In genomic region chr3:52198643-52199608, GRCh38 we compare ENCODE assay signal across 7 cellular contexts. TPM values are rescaled to one million over a fixed set of nuclear protein-coding genes. Genes with fewer than 3 reads are reported as not detected.
DNase-seq lines count a peak whose midpoint lies in the region; ATAC-seq, FAIRE-seq and TF ChIP-seq lines count a peak whose summit lies in the region.
"Had no signal": no experiment of that assay in that cellular context is flagged by ENCODE, and none has a peak within 500 bp of the region (broad histone marks: within the 10 kb centered on the region; RNA-seq: fewer than 3 reads in every experiment).

No MANE protein-coding gene starts in this region.

- H3K79me2 ChIP-seq in OCI-LY1 (ENCODE audit: insufficient read depth, low read length), result no peaks in the 10 kb centered on the region
- peaks cover 15% of the 10 kb centered on the region for H3K79me2 ChIP-seq in endothelial cell of umbilical vein (ENCODE audit: control insufficient read depth, insufficient read depth, low read length)

- no peaks in the 10 kb centered on the region for H3K27me3 ChIP-seq in OCI-LY1 (ENCODE audit: insufficient read depth, low read length)
- no peaks in the 10 kb centered on the region for H3K27me3 ChIP-seq in endothelial cell of umbilical vein (ENCODE audit: control insufficient read depth in 2 of 2, insufficient read depth in 2 of 2, low read length in 2 of 2)
- H3K27me3 ChIP-seq in small intestine (ENCODE audit: control insufficient read depth in 2 of 2, insufficient read depth in 2 of 2, low read length in 2 of 2), result no peaks in the 10 kb centered on the region

- ATAC-seq in GM21526 (IDR thresholded peaks at IDR 0.05; ENCODE audit: low FRiP score, unreplicated experiment) (no peak), GM19467 (IDR thresholded peaks at IDR 0.05; ENCODE audit: unreplicated experiment) (no peak), GM21723 (IDR thresholded peaks at IDR 0.05; ENCODE audit: unreplicated experiment) (no peak)

- no peak for TF ChIP-seq POLR2A in endothelial cell of umbilical vein (IDR thresholded peaks at IDR 0.05; ENCODE audit: low read depth, low read length)

- H3K4me2 ChIP-seq in OCI-LY1 (ENCODE audit: low read length) (peak overlapping the region; percentile 84), endothelial cell of umbilical vein (ENCODE audit: insufficient read depth, low read length) (peak overlapping the region; percentile 71)

- dilution Hi-C loops in endothelial cell of umbilical vein (cut with MboI; ENCODE audit: extremely low pct_ligation_motif_present, low sequenced_read_pairs), result no loop called here

- no peaks in the 10 kb centered on the region for H3F3A ChIP-seq in OCI-LY1 (ENCODE audit: insufficient read depth, low read length)

- WGBS in small intestine, 3 donors, result 45 to 47% (median 46%) methylated on average over 14 of the region's 14 CpGs

- H3K4me3 ChIP-seq in OCI-LY1 (ENCODE audit: low read depth, low read length, poor library complexity, severe bottlenecking) (peak overlapping the region; percentile 84), endothelial cell of umbilical vein (replicated peaks in 1 of 3; ENCODE audit: insufficient read depth in 1 of 3, low read depth in 1 of 3, low read length in 3 of 3) (peak overlapping the region; percentile 89 to 93 (median 91)), small intestine (ENCODE audit: low read depth in 1 of 2, low read length in 2 of 2) (peak overlapping the region; percentile 58 to 86)

- POLR2A ChIA-PET in endothelial cell of umbilical vein (lab: Charles Lee), result no interaction called here

- intact Hi-C loops in endothelial cell of umbilical vein (cut with micrococcal nuclease), result loop anchor here (1.0 to 5.0 kb wide), 3 partner anchors 18 to 197 kb away; partner anchors contain the start of gene POC1A

- H3K9me3 ChIP-seq in OCI-LY1 (ENCODE audit: low read length) (no peaks in the 10 kb centered on the region), endothelial cell of umbilical vein (replicated peaks; ENCODE audit: control insufficient read depth, insufficient read depth, low read length) (no peaks in the 10 kb centered on the region), small intestine (ENCODE audit: control insufficient read depth, low read depth) (no peaks in the 10 kb centered on the region)

- DNase-seq in endothelial cell of umbilical vein (ENCODE audit: low read depth, low spot score), result peak; percentile 30
- DNase-seq in small intestine, result peak; percentile 5

- CTCF ChIA-PET in endothelial cell of umbilical vein (lab: Charles Lee), result interaction anchor here (1.0 to 1.6 kb wide), 2 partner anchors 19 to 21 kb away, joined by 4 read pairs; no protein-coding TSS in a partner anchor

- H3K9ac ChIP-seq in OCI-LY1 (ENCODE audit: low read length), result peak overlapping the region; percentile 86
- H3K9ac ChIP-seq in endothelial cell of umbilical vein (replicated peaks; ENCODE audit: extremely low read depth, insufficient read depth, low read length), result peak overlapping the region; percentile 73

- TF ChIP-seq CTCF in OCI-LY1 (IDR thresholded peaks at IDR 0.05; ENCODE audit: low read length) (no peak), endothelial cell of umbilical vein (IDR thresholded peaks at IDR 0.05; ENCODE audit: extremely low read depth in 1 of 2, insufficient read depth in 1 of 2, low read depth in 1 of 2, low read length in 2 of 2) (no peak)

- H3K9me1 ChIP-seq in endothelial cell of umbilical vein (replicated peaks; ENCODE audit: control insufficient read depth, extremely low read depth, insufficient read depth, low read length), result no peaks in the 10 kb centered on the region

- no TSS peak for BruUV-seq in endothelial cell of umbilical vein (replicated peaks; lab: Mats Ljungman, UMichigan)

- peaks cover 22% of the 10 kb centered on the region for H3K4me1 ChIP-seq in OCI-LY1 (ENCODE audit: insufficient read depth, low read length, severe bottlenecking)
- H3K4me1 ChIP-seq in endothelial cell of umbilical vein (ENCODE audit: control insufficient read depth, extremely low read depth, insufficient read depth, low read length), result peaks cover 17% of the 10 kb centered on the region
- peaks cover 6 to 12% of the 10 kb centered on the region in 2 donors for H3K4me1 ChIP-seq in small intestine (ENCODE audit: control insufficient read depth in 2 of 2, insufficient read depth in 1 of 2, low read depth in 1 of 2, low read length in 1 of 2)

- H2AFZ ChIP-seq in OCI-LY1 (ENCODE audit: low read length) (no peak overlapping the region), endothelial cell of umbilical vein (ENCODE audit: low read depth, low read length) (peak overlapping the region; percentile 79)

- H3K9me2 ChIP-seq in OCI-LY1 (ENCODE audit: low read depth, low read length), result no peaks in the 10 kb centered on the region

- FAIRE-seq in endothelial cell of umbilical vein (lab: Jason Lieb, UNC) (peak; percentile 78), small intestine (lab: Jason Lieb, UNC) (no peak)

- H3K27ac ChIP-seq in OCI-LY1 (ENCODE audit: low read depth, low read length, poor library complexity, severe bottlenecking), result no peak overlapping the region
- peak overlapping the region; percentile 62 for H3K27ac ChIP-seq in endothelial cell of umbilical vein (ENCODE audit: insufficient read depth, low read depth, low read length)
- H3K27ac ChIP-seq in small intestine (ENCODE audit: low read depth in 1 of 2, low read length in 1 of 2), result peak overlapping the region; percentile 61 to 80

- H4K20me1 ChIP-seq in OCI-LY1 (ENCODE audit: insufficient read depth, low read length) (no peaks in the 10 kb centered on the region), endothelial cell of umbilical vein (replicated peaks; ENCODE audit: control insufficient read depth, extremely low read depth, insufficient read depth, low read length) (no peaks in the 10 kb centered on the region)

- peaks cover 40% of the 10 kb centered on the region for H3K36me3 ChIP-seq in OCI-LY1 (ENCODE audit: insufficient read depth, low read length)
- peaks cover 13 to 16% of the 10 kb centered on the region in 2 experiments for H3K36me3 ChIP-seq in endothelial cell of umbilical vein (ENCODE audit: control insufficient read depth in 2 of 2, extremely low read depth in 1 of 2, insufficient read depth in 2 of 2, low read length in 2 of 2)
- peaks cover 11 to 15% of the 10 kb centered on the region in 2 donors for H3K36me3 ChIP-seq in small intestine (ENCODE audit: control insufficient read depth in 2 of 2, insufficient read depth in 2 of 2, low read length in 2 of 2)

TF ChIP-seq in endothelial cell of umbilical vein, 7 proteins besides CTCF, POLR2A, EP300 and RAD21 (continues in another document):
- no peak for TF ChIP-seq POLR2AphosphoS5 (IDR thresholded peaks at IDR 0.05; ENCODE audit: insufficient read depth, low read depth, low read length)

RNA-seq across cellular contexts. Expression of gene ALAS1, which starts 1.0 kb away (rescaled TPM):
- total RNA-seq in endothelial cell of umbilical vein, result 45.1 and 48.1 TPM in 2 replicates
- polyA plus RNA-seq in endothelial cell of umbilical vein (72.1 and 76.5 TPM in 2 replicates), small intestine (10 to 100 TPM; 40.9 to 99.7 (median 85.0) TPM)
- 57.5 and 62.2 TPM in 2 replicates for polyA plus RNA-seq in endothelial cell of umbilical vein (2011; cell fraction: cytosol; rRNA removed)
- polyA plus RNA-seq in endothelial cell of umbilical vein (2011; cell fraction: nucleus; rRNA removed), result 43.6 and 45.8 TPM in 2 replicates
- 54.3 and 54.7 TPM in 2 replicates for polyA plus RNA-seq in endothelial cell of umbilical vein (2012)
- 55.3 and 58.2 TPM in 2 replicates for polyA minus RNA-seq in endothelial cell of umbilical vein
- 26.8 TPM for polyA minus RNA-seq in endothelial cell of umbilical vein (2011; cell fraction: cytosol; rRNA and poly(A)+ RNA removed)
- 16.0 and 16.4 TPM in 2 replicates for polyA minus RNA-seq in endothelial cell of umbilical vein (2011; cell fraction: nucleus; rRNA and poly(A)+ RNA removed)

RNA-seq across cellular contexts. Expression of gene TLR9, which starts 26.5 kb away (rescaled TPM):
- 0.07 TPM in 1 of 2 replicates, not detected in the other for total RNA-seq in endothelial cell of umbilical vein
- polyA plus RNA-seq in endothelial cell of umbilical vein (0.11 TPM in 1 of 2 replicates, not detected in the other), small intestine (under 1 TPM in 1 of 3 donors, not detected in 2; 0.12 TPM)
- 0.03 TPM in 1 of 2 replicates, not detected in the other for polyA plus RNA-seq in endothelial cell of umbilical vein (2011; cell fraction: cytosol; rRNA removed)
- polyA plus RNA-seq in endothelial cell of umbilical vein (2011; cell fraction: nucleus; rRNA removed), result 0.17 and 0.18 TPM in 2 replicates
- not detected in 2 replicates for polyA plus RNA-seq in endothelial cell of umbilical vein (2012)
- polyA minus RNA-seq in endothelial cell of umbilical vein, result not detected in 2 replicates
- polyA minus RNA-seq in endothelial cell of umbilical vein (2011; cell fraction: cytosol; rRNA and poly(A)+ RNA removed), result not detected
- polyA minus RNA-seq in endothelial cell of umbilical vein (2011; cell fraction: nucleus; rRNA and poly(A)+ RNA removed), result not detected in 2 replicates
- total RNA-seq: subcutaneous adipose tissue had no signal

RNA-seq across cellular contexts. Expression of gene TWF2, which starts 40.0 kb away (rescaled TPM):
- 82.6 and 82.9 TPM in 2 replicates for total RNA-seq in endothelial cell of umbilical vein
- polyA plus RNA-seq in endothelial cell of umbilical vein, result 134 and 156 TPM in 2 replicates
- 139 and 157 TPM in 2 replicates for polyA plus RNA-seq in endothelial cell of umbilical vein (2011; cell fraction: cytosol; rRNA removed)
- polyA plus RNA-seq in endothelial cell of umbilical vein (2011; cell fraction: nucleus; rRNA removed), result 60.1 and 64.9 TPM in 2 replicates
- 67.6 and 80.8 TPM in 2 replicates for polyA plus RNA-seq in endothelial cell of umbilical vein (2012)
- 58.5 and 59.4 TPM in 2 replicates for polyA minus RNA-seq in endothelial cell of umbilical vein
- polyA minus RNA-seq in endothelial cell of umbilical vein (2011; cell fraction: cytosol; rRNA and poly(A)+ RNA removed), result 37.1 TPM
- 11.3 and 17.6 TPM in 2 replicates for polyA minus RNA-seq in endothelial cell of umbilical vein (2011; cell fraction: nucleus; rRNA and poly(A)+ RNA removed)
- polyA plus RNA-seq in small intestine, result 10 to 100 TPM; 47.6 to 54.1 (median 53.8) TPM

RNA-seq across cellular contexts. Expression of gene POC1A, which starts 44.7 kb away (rescaled TPM):
- 16.7 and 19.4 TPM in 2 replicates for total RNA-seq in endothelial cell of umbilical vein
- polyA plus RNA-seq in endothelial cell of umbilical vein (14.8 and 14.9 TPM in 2 replicates), small intestine (10 to 100 TPM in 1 of 3 donors, 1 to 10 TPM in 2; 2.7 to 19.4 (median 4.1) TPM)
- 15.9 and 16.9 TPM in 2 replicates for polyA plus RNA-seq in endothelial cell of umbilical vein (2011; cell fraction: cytosol; rRNA removed)
- 11.6 and 13.5 TPM in 2 replicates for polyA plus RNA-seq in endothelial cell of umbilical vein (2011; cell fraction: nucleus; rRNA removed)
- 6.0 and 11.1 TPM in 2 replicates for polyA plus RNA-seq in endothelial cell of umbilical vein (2012)
- 18.2 and 21.8 TPM in 2 replicates for polyA minus RNA-seq in endothelial cell of umbilical vein
- 17.4 TPM for polyA minus RNA-seq in endothelial cell of umbilical vein (2011; cell fraction: cytosol; rRNA and poly(A)+ RNA removed)
- 7.1 and 10.2 TPM in 2 replicates for polyA minus RNA-seq in endothelial cell of umbilical vein (2011; cell fraction: nucleus; rRNA and poly(A)+ RNA removed)

RNA-seq across cellular contexts. Expression of gene PPM1M, which starts 46.6 kb away (rescaled TPM):
- 13.0 and 13.7 TPM in 2 replicates for total RNA-seq in endothelial cell of umbilical vein
- 17.5 and 19.4 TPM in 2 replicates for polyA plus RNA-seq in endothelial cell of umbilical vein
- polyA plus RNA-seq in endothelial cell of umbilical vein (2011; cell fraction: cytosol; rRNA removed), result 17.0 and 18.8 TPM in 2 replicates
- 41.2 and 45.2 TPM in 2 replicates for polyA plus RNA-seq in endothelial cell of umbilical vein (2011; cell fraction: nucleus; rRNA removed)
- 12.7 and 17.3 TPM in 2 replicates for polyA plus RNA-seq in endothelial cell of umbilical vein (2012)
- polyA minus RNA-seq in endothelial cell of umbilical vein, result 19.9 and 21.2 TPM in 2 replicates
- 4.9 TPM for polyA minus RNA-seq in endothelial cell of umbilical vein (2011; cell fraction: cytosol; rRNA and poly(A)+ RNA removed)
- polyA minus RNA-seq in endothelial cell of umbilical vein (2011; cell fraction: nucleus; rRNA and poly(A)+ RNA removed), result 5.7 and 6.5 TPM in 2 replicates
- 1 to 10 TPM; 1.8 to 9.3 (median 8.4) TPM for polyA plus RNA-seq in small intestine
